In genomic region chr1:74726063-74726462, GRCh38 we compare ENCODE assay signal across 11 cellular contexts. TPM values are rescaled to one million over a fixed set of nuclear protein-coding genes. Genes with fewer than 3 reads are reported as not detected.
"Had no signal": no experiment of that assay in that cellular context is flagged by ENCODE, and none has a peak within 500 bp of the region (broad histone marks: within the 10 kb centered on the region; RNA-seq: fewer than 3 reads in every experiment).

No MANE protein-coding gene starts in this region.

- H3K27ac ChIP-seq: HL-60, KMS-11 had no signal

- H3K4me3 Mint-ChIP-seq: GM23338, H9, HFFc6 had no signal

- H2AFZ ChIP-seq: GM23338 had no signal

- FAIRE-seq: H1, H54 had no signal

- DNase-seq: H9, HCEC 1CT, HFFc6, IMR-90, Karpas-422, KBM-7 had no signal

- H3K9ac ChIP-seq: KMS-11 had no signal

- H3K27ac Mint-ChIP-seq: GM23338, H9, HFFc6 had no signal

- H3K4me2 ChIP-seq: GM23338, KMS-11 had no signal

- H3K4me3 ChIP-seq: GM23338 had no signal

- ATAC-seq: GM23338 had no signal

RNA-seq across cellular contexts. Expression of gene ERICH3, which starts 52.5 kb away (rescaled TPM):
- total RNA-seq: GM23338, H1, H9, HFFc6, IMR-90 had no signal
- polyA plus RNA-seq: GM23338, IMR-90 had no signal
